In genomic region chr1:201336711-201337450, GRCh38 we compare ENCODE assay signal across 26 cellular contexts. TPM values are rescaled to one million over a fixed set of nuclear protein-coding genes. Genes with fewer than 3 reads are reported as not detected.
"Had no signal": no experiment of that assay in that cellular context is flagged by ENCODE, and none has a peak within 500 bp of the region (broad histone marks: within the 10 kb centered on the region; RNA-seq: fewer than 3 reads in every experiment).

No MANE protein-coding gene starts in this region.

- H3K36me3 Mint-ChIP-seq: activated naive CD4-positive, alpha-beta T cell treated with anti-CD3 and anti-CD28 coated beads, Interleukin-2, amount 50 U/mL, for 72 hours had no signal

- H3K4me1 ChIP-seq: adrenal gland, SJSA1 had no signal

- H3K4me3 Mint-ChIP-seq: activated CD4-positive, alpha-beta T cell treated with anti-CD3 and anti-CD28 coated beads, Interleukin-2, amount 10 ng/mL, durations not matched to agents 24 days and 14 days; activated CD8-positive, alpha-beta T cell treated with anti-CD3 and anti-CD28 coated beads, Interleukin-2, amount 10 ng/mL, durations not matched to agents 7 days and 5 days; activated naive CD4-positive, alpha-beta T cell treated with anti-CD3 and anti-CD28 coated beads for 36 hours; activated T-cell treated with anti-CD3 and anti-CD28 coated beads, Interleukin-2, amount 50 U/mL, for 24 hours; T-helper 1 cell treated with Interleukin-12 subunit alpha and Interleukin-12 subunit beta and Interleukin-4 antibody, amounts not matched to agents 30 μg/mL and 1 μg/mL, for 36 hours; T-helper 2 cell treated with Interferon-gamma antibody and Interleukin-4, amounts not matched to agents 5 μg/mL and 100 μg/mL, for 36 hours had no signal

- ATAC-seq: activated CD8-positive, alpha-beta T cell treated with anti-CD3 and anti-CD28 coated beads, Interleukin-2, amount 10 ng/mL, durations not matched to agents 7 days and 5 days; activated naive CD4-positive, alpha-beta T cell treated with anti-CD3 and anti-CD28 coated beads, Interleukin-2, amount 50 U/mL, for 72 hours; K562; Panc1 had no signal

- H3K27ac Mint-ChIP-seq: activated CD4-positive, alpha-beta T cell treated with anti-CD3 and anti-CD28 coated beads, Interleukin-2, amount 10 ng/mL, durations not matched to agents 24 days and 14 days; activated CD8-positive, alpha-beta T cell treated with anti-CD3 and anti-CD28 coated beads, Interleukin-2, amount 10 ng/mL, durations not matched to agents 7 days and 5 days; activated naive CD4-positive, alpha-beta T cell treated with anti-CD3 and anti-CD28 coated beads for 36 hours; activated naive CD4-positive, alpha-beta T cell treated with anti-CD3 and anti-CD28 coated beads, Interleukin-2, amount 50 U/mL, for 72 hours; activated T-cell treated with anti-CD3 and anti-CD28 coated beads, Interleukin-2, amount 50 U/mL, for 24 hours; activated T-helper 2 cell treated with anti-CD3 and anti-CD28 coated beads, Interferon-gamma antibody, Interleukin-2, Interleukin-4, amounts not matched to agents 10 μg/mL and 5 μg/mL and 100 μg/mL, durations not matched to agents 14 hours and 24 hours and 36 hours; T-helper 1 cell treated with Interleukin-12 subunit alpha and Interleukin-12 subunit beta and Interleukin-4 antibody, amounts not matched to agents 30 μg/mL and 1 μg/mL, for 36 hours; T-helper 2 cell treated with Interferon-gamma antibody and Interleukin-4, amounts not matched to agents 5 μg/mL and 100 μg/mL, for 36 hours had no signal

- H3K27ac ChIP-seq: adrenal gland, cardiac muscle cell, SJSA1 had no signal

- H3K9me3 Mint-ChIP-seq: activated CD4-positive, alpha-beta T cell treated with anti-CD3 and anti-CD28 coated beads, Interleukin-2, amount 10 ng/mL, durations not matched to agents 24 days and 14 days; activated naive CD4-positive, alpha-beta T cell treated with anti-CD3 and anti-CD28 coated beads, Interleukin-2, amount 50 U/mL, for 72 hours; activated T-cell treated with anti-CD3 and anti-CD28 coated beads, Interleukin-2, amount 50 U/mL, for 24 hours; activated T-helper 2 cell treated with anti-CD3 and anti-CD28 coated beads, Interferon-gamma antibody, Interleukin-2, Interleukin-4, amounts not matched to agents 10 μg/mL and 5 μg/mL and 100 μg/mL, durations not matched to agents 14 hours and 24 hours and 36 hours; T-helper 1 cell treated with Interleukin-12 subunit alpha and Interleukin-12 subunit beta and Interleukin-4 antibody, amounts not matched to agents 30 μg/mL and 1 μg/mL, for 36 hours; T-helper 2 cell treated with Interferon-gamma antibody and Interleukin-4, amounts not matched to agents 5 μg/mL and 100 μg/mL, for 36 hours had no signal

- H3K4me3 ChIP-seq: adrenal gland, cardiac muscle cell, K562, SJSA1 had no signal

- H3K4me1 Mint-ChIP-seq: activated CD4-positive, alpha-beta T cell treated with anti-CD3 and anti-CD28 coated beads, Interleukin-2, amount 10 ng/mL, durations not matched to agents 24 days and 14 days had no signal

- H3K27me3 ChIP-seq: adrenal gland, cardiac muscle cell had no signal

- H3K9me3 ChIP-seq: adrenal gland, SJSA1 had no signal

- DNase-seq: activated CD4-positive, alpha-beta T cell treated with anti-CD3 and anti-CD28 coated beads, Interleukin-2, amount 10 ng/mL, durations not matched to agents 24 days and 14 days; activated CD4-positive, alpha-beta T cell treated with anti-CD3 and anti-CD28 coated beads, Interleukin-2, amount 50 U/mL, for 48 hours; activated CD8-positive, alpha-beta T cell treated with anti-CD3 and anti-CD28 coated beads, Interleukin-2, amount 10 ng/mL, durations not matched to agents 7 days and 5 days; activated gamma-delta T cell; activated naive CD4-positive, alpha-beta T cell treated with anti-CD3 and anti-CD28 coated beads for 36 hours; activated T-cell treated with anti-CD3 and anti-CD28 coated beads, Interleukin-2, amount 50 U/mL, for 24 hours; adrenal gland; anterior cingulate cortex; NCI-H1105; NCI-H1417 treated with DMSO at 0.1 percent for 48 hours; NCI-H187 treated with DMSO at 0.1 percent for 48 hours; NCI-H2081 treated with DMSO at 0.1 percent for 48 hours; NCI-H345; NCI-H524 treated with DMSO at 0.1 percent for 48 hours; SHP77 treated with DMSO at 0.1 percent for 48 hours; SK-N-SH had no signal

- H3K36me3 ChIP-seq: adrenal gland, cardiac muscle cell, SJSA1 had no signal

RNA-seq across cellular contexts. Expression of gene TNNT2, which starts 40.6 kb away (rescaled TPM):
- total RNA-seq: activated CD4-positive, alpha-beta T cell treated with anti-CD3 and anti-CD28 coated beads, Interleukin-2, amount 10 ng/mL, durations not matched to agents 24 days and 14 days; activated CD8-positive, alpha-beta T cell treated with anti-CD3 and anti-CD28 coated beads, Interleukin-2, amount 10 ng/mL, durations not matched to agents 7 days and 5 days; activated naive CD4-positive, alpha-beta T cell treated with anti-CD3 and anti-CD28 coated beads for 36 hours; activated naive CD4-positive, alpha-beta T cell treated with anti-CD3 and anti-CD28 coated beads, Interleukin-2, amount 50 U/mL, for 72 hours; activated T-helper 2 cell treated with anti-CD3 and anti-CD28 coated beads, Interferon-gamma antibody, Interleukin-2, Interleukin-4, amounts not matched to agents 10 μg/mL and 5 μg/mL and 100 μg/mL, durations not matched to agents 14 hours and 24 hours and 36 hours; K562; NCI-H460; RPMI7951; SJSA1 had no signal
- polyA plus RNA-seq: K562 had no signal

RNA-seq across cellular contexts. Expression of gene PKP1, which starts 53.6 kb away (rescaled TPM):
- total RNA-seq: activated CD4-positive, alpha-beta T cell treated with anti-CD3 and anti-CD28 coated beads, Interleukin-2, amount 10 ng/mL, durations not matched to agents 24 days and 14 days; activated CD8-positive, alpha-beta T cell treated with anti-CD3 and anti-CD28 coated beads, Interleukin-2, amount 10 ng/mL, durations not matched to agents 7 days and 5 days; activated naive CD4-positive, alpha-beta T cell treated with anti-CD3 and anti-CD28 coated beads for 36 hours; activated naive CD4-positive, alpha-beta T cell treated with anti-CD3 and anti-CD28 coated beads, Interleukin-2, amount 50 U/mL, for 72 hours; activated T-helper 2 cell treated with anti-CD3 and anti-CD28 coated beads, Interferon-gamma antibody, Interleukin-2, Interleukin-4, amounts not matched to agents 10 μg/mL and 5 μg/mL and 100 μg/mL, durations not matched to agents 14 hours and 24 hours and 36 hours; K562; RPMI7951; SJSA1 had no signal
- polyA plus RNA-seq: cardiac muscle cell, K562, SK-N-SH had no signal
